Comparison of ENCODE assay signal across 8 cellular contexts in the genomic region with DNA sequence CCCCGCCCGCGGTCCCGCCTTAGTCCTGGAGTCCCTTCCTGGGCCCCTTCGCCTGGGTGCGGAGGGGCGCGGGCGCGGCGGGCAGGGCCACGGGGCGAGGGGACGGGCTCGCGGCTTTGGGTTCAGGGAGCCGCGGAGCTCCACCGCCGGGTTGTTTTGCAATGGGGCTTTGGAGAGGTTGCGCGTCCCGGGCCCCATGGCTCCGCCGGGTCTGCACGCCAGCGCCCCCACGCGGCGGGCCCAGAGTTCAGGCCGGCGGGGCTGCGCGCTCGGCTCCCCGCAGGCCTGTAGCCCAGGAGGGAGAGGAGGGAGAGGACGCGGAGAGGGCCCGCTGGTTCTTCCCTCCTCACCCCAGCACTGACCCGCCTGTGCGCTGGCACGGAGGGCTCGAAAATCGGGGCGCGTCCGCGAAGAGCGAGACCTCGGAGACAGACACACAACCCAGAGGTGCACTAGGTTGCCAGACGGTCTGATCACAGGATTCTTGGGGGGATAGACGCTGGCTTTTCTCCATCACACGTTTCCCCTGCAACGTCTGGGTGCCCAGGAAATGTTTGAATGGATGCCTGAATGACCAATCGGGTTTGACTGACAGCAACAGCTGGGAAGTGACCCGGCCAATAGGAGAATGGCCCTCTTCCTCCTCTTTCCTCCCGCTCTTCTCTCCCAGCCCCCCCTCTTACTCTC. TPM values are rescaled to one million over a fixed set of nuclear protein-coding genes. Genes with fewer than 3 reads are reported as not detected.
DNase-seq lines count a peak whose midpoint lies in the region; ATAC-seq and TF ChIP-seq lines count a peak whose summit lies in the region.

No MANE protein-coding gene starts in this region.

- H3K36me3 ChIP-seq in CD8-positive, alpha-beta memory T cell (ENCODE audit: insufficient read depth, low read length): no peaks in the 10 kb centered on the region
- no peaks in the 10 kb centered on the region for H3K36me3 ChIP-seq in heart right ventricle

- H3K4me3 Mint-ChIP-seq in CD8-positive, alpha-beta memory T cell: peak overlapping the region in 5 of 7 donors; percentile 19 to 61 (median 33)
- H3K4me3 Mint-ChIP-seq in activated CD8-positive, alpha-beta T cell treated with anti-CD3 and anti-CD28 coated beads for 36 hours: no peak overlapping the region
- H3K4me3 Mint-ChIP-seq in Calu3 (ENCODE audit: low read depth, unreplicated experiment): no peak overlapping the region

- no TSS peak for BruUV-seq in Calu3 (replicated peaks; lab: Mats Ljungman, UMichigan)

- POLR2A ChIA-PET in CD8-positive, alpha-beta memory T cell (lab: Charles Lee): no interaction called here
- POLR2A ChIA-PET in activated CD8-positive, alpha-beta T cell treated with anti-CD3 and anti-CD28 coated beads for 36 hours (lab: Charles Lee): no interaction called here

- H3K36me3 Mint-ChIP-seq in CD8-positive, alpha-beta memory T cell: no peaks in the 10 kb centered on the region
- H3K36me3 Mint-ChIP-seq in activated CD8-positive, alpha-beta T cell treated with anti-CD3 and anti-CD28 coated beads for 36 hours (ENCODE audit: low read depth): no peaks in the 10 kb centered on the region
- peaks cover 12% of the 10 kb centered on the region for H3K36me3 Mint-ChIP-seq in Calu3 (ENCODE audit: insufficient read depth, unreplicated experiment)

- 1% methylated on average over 54 to 57 of the region's 57 CpGs for WGBS in heart right ventricle, 2 donors

- H3K27ac Mint-ChIP-seq in CD8-positive, alpha-beta memory T cell: no peak overlapping the region
- no peak overlapping the region for H3K27ac Mint-ChIP-seq in activated CD8-positive, alpha-beta T cell treated with anti-CD3 and anti-CD28 coated beads for 36 hours
- H3K27ac Mint-ChIP-seq in Calu3 (ENCODE audit: unreplicated experiment): no peak overlapping the region

- no peak for DNase-seq in CD8-positive, alpha-beta memory T cell
- peak; percentile 72 for DNase-seq in HPDE6-E6E7 (ENCODE audit: extremely low spot score)
- DNase-seq in activated CD8-positive, alpha-beta T cell treated with anti-CD3 and anti-CD28 coated beads for 36 hours: peak; percentile 52
- DNase-seq in heart right ventricle: peak; percentile 30 to 66
- peak; percentile 89 for DNase-seq in retina
- DNase-seq in G401 (ENCODE audit: low spot score): no peak
- DNase-seq in Calu3: no peak

- intact Hi-C loops in activated CD8-positive, alpha-beta T cell treated with anti-CD3 and anti-CD28 coated beads for 36 hours (cut with micrococcal nuclease): loop anchor here (10.0 kb wide), 1 partner anchor 161 kb away; no protein-coding TSS in a partner anchor
- intact Hi-C loops in heart right ventricle (cut with DNase I) (loop anchor here in 1 of 10 donors (1.0 kb wide), 1 partner anchor 33 kb away; no protein-coding TSS in a partner anchor), Calu3 (cut with micrococcal nuclease; ENCODE audit: unreplicated experiment) (no loop called here)

- no peak overlapping the region for H3K4me3 ChIP-seq in CD8-positive, alpha-beta memory T cell (ENCODE audit: low read length)
- H3K4me3 ChIP-seq in heart right ventricle: peak overlapping the region; percentile 14 to 56 (median 50)

- in situ Hi-C loops in G401 (cut with HindIII; ENCODE audit: low sequenced_read_pairs): no loop called here

- H3K27me3 Mint-ChIP-seq in CD8-positive, alpha-beta memory T cell: peaks cover 52 to 71% of the 10 kb centered on the region in 2 donors
- H3K27me3 Mint-ChIP-seq in activated CD8-positive, alpha-beta T cell treated with anti-CD3 and anti-CD28 coated beads for 36 hours: peaks cover 70% of the 10 kb centered on the region
- H3K27me3 Mint-ChIP-seq in Calu3 (ENCODE audit: unreplicated experiment): peaks cover 88% of the 10 kb centered on the region

- ATAC-seq in activated CD8-positive, alpha-beta T cell treated with anti-CD3 and anti-CD28 coated beads for 36 hours: peak; percentile 80
- ATAC-seq in heart right ventricle: peak in 7 of 8 donors; percentile 11 to 58 (median 41)
- no peak for ATAC-seq in HG03521 (IDR thresholded peaks at IDR 0.05; ENCODE audit: unreplicated experiment)

- no peaks in the 10 kb centered on the region for H3K9me3 Mint-ChIP-seq in CD8-positive, alpha-beta memory T cell
- H3K9me3 Mint-ChIP-seq in activated CD8-positive, alpha-beta T cell treated with anti-CD3 and anti-CD28 coated beads for 36 hours: no peaks in the 10 kb centered on the region
- H3K9me3 Mint-ChIP-seq in Calu3 (ENCODE audit: low read depth, unreplicated experiment): no peaks in the 10 kb centered on the region

- TF ChIP-seq CTCF in activated CD8-positive, alpha-beta T cell treated with anti-CD3 and anti-CD28 coated beads for 36 hours (IDR thresholded peaks at IDR 0.05): peak; percentile 74
- peak; percentile 42 to 83 (median 72) for TF ChIP-seq CTCF in heart right ventricle (IDR thresholded peaks at IDR 0.05)
- TF ChIP-seq CTCF in Calu3 (IDR thresholded peaks at IDR 0.05; ENCODE audit: unreplicated experiment): no peak

- H3K9me3 ChIP-seq in CD8-positive, alpha-beta memory T cell (ENCODE audit: low read length): no peaks in the 10 kb centered on the region
- H3K9me3 ChIP-seq in heart right ventricle: no peaks in the 10 kb centered on the region

- H3K4me1 Mint-ChIP-seq in CD8-positive, alpha-beta memory T cell: peaks cover 9 to 35% (median 10%) of the 10 kb centered on the region in 3 donors
- peaks cover 10% of the 10 kb centered on the region for H3K4me1 Mint-ChIP-seq in activated CD8-positive, alpha-beta T cell treated with anti-CD3 and anti-CD28 coated beads for 36 hours (ENCODE audit: low read depth)
- no peaks in the 10 kb centered on the region for H3K4me1 Mint-ChIP-seq in Calu3 (ENCODE audit: low read depth, unreplicated experiment)

- no peaks in the 10 kb centered on the region for H3K4me1 ChIP-seq in CD8-positive, alpha-beta memory T cell (ENCODE audit: insufficient read depth, low read length)
- H3K4me1 ChIP-seq in heart right ventricle: peaks cover 13 to 45% (median 33%) of the 10 kb centered on the region in 9 donors

- H3K27ac ChIP-seq in CD8-positive, alpha-beta memory T cell (ENCODE audit: low read depth, low read length): no peak overlapping the region
- peak overlapping the region in 7 of 10 donors; percentile 13 to 69 (median 43) for H3K27ac ChIP-seq in heart right ventricle

- CTCF ChIA-PET in CD8-positive, alpha-beta memory T cell (lab: Charles Lee): no interaction called here
- CTCF ChIA-PET in activated CD8-positive, alpha-beta T cell treated with anti-CD3 and anti-CD28 coated beads for 36 hours (lab: Charles Lee): interaction anchor here (0.6 to 2.5 kb wide), 7 partner anchors 11 to 88 kb away, joined by 3 to 11 read pairs (median 4); no protein-coding TSS in a partner anchor
- CTCF ChIA-PET in Calu3 (lab: Charles Lee): interaction anchor here (1.0 kb wide), 1 partner anchor 32 kb away, joined by 3 read pairs; no protein-coding TSS in a partner anchor

- peaks cover 16% of the 10 kb centered on the region for H3K27me3 ChIP-seq in CD8-positive, alpha-beta memory T cell (ENCODE audit: insufficient read depth, low read length, poor library complexity, severe bottlenecking)
- H3K27me3 ChIP-seq in heart right ventricle: peaks cover 23 to 91% (median 87%) of the 10 kb centered on the region in 7 donors

RNA-seq across cellular contexts. Expression of gene SIX2, which starts 4.9 kb away (rescaled TPM):
- total RNA-seq in CD8-positive, alpha-beta memory T cell: under 1 TPM in 1 of 2 experiments, not detected in 1; 0.09 TPM
- polyA plus RNA-seq in CD8-positive, alpha-beta memory T cell: not detected
- not detected for total RNA-seq in activated CD8-positive, alpha-beta T cell treated with anti-CD3 and anti-CD28 coated beads for 36 hours
- total RNA-seq in heart right ventricle (under 1 TPM; 0.17 to 0.58 (median 0.37) TPM), Calu3 (2022) (not detected in 2 replicates)
- 1 to 10 TPM; 1.1 to 1.9 TPM for polyA plus RNA-seq in heart right ventricle
- total RNA-seq in G401 (2014; rRNA removed; shearing (Covaris generic)): not detected in 2 replicates

Comparison
In these comparisons a context has a peak if more than half of its experiments do, and no peak if none do; other contexts are left out.
1. DNase-seq: peak in HPDE6-E6E7 (single experiment), activated CD8-positive, alpha-beta T cell treated with anti-CD3 and anti-CD28 coated beads for 36 hours (single experiment), heart right ventricle (2 of 2) and retina (single experiment); none in CD8-positive, alpha-beta memory T cell (0 of 5), G401 (single experiment) and Calu3 (single experiment).
2. H3K4me3 Mint-ChIP-seq: peak in CD8-positive, alpha-beta memory T cell (5 of 7); none in activated CD8-positive, alpha-beta T cell treated with anti-CD3 and anti-CD28 coated beads for 36 hours (single experiment) and Calu3 (single experiment).